9 cellular contexts compared by ENCODE assay signal in genomic region chr20:48723308-48724264, GRCh38.
A peak's percentile ranks its signal among the peaks of the same experiment; 100 is the strongest.
DNase-seq lines count a peak whose midpoint lies in the region; ATAC-seq, FAIRE-seq and TF ChIP-seq lines count a peak whose summit lies in the region.
"Had no signal": no experiment of that assay in that cellular context is flagged by ENCODE, and none has a peak within 500 bp of the region (broad histone marks: within the 10 kb centered on the region; RNA-seq: fewer than 3 reads in every experiment).

No MANE protein-coding gene starts in this region.

- no peak for DNase-seq in GM23338 (ENCODE audit: low spot score)
- no peak for DNase-seq in activated naive CD8-positive, alpha-beta T cell treated with anti-CD3 and anti-CD28 coated beads for 36 hours
- peak; percentile 34 for DNase-seq in hepatocyte (ENCODE audit: low spot score)
- no peak for DNase-seq in smooth muscle cell (lab: John Stamatoyannopoulos, UW; ENCODE audit: unreplicated experiment)
- no peak for DNase-seq in Kasumi-1 (lab: John Stamatoyannopoulos, UW)
- no peak for DNase-seq in T1000 (lab: John Stamatoyannopoulos, UW)
- no peak for DNase-seq in RCC 7860 (ENCODE audit: low spot score)
- DNase-seq: NCI-H1048 had no signal

- no peak overlapping the region for H3K4me3 Mint-ChIP-seq in GM23338
- H3K4me3 Mint-ChIP-seq in activated naive CD8-positive, alpha-beta T cell treated with anti-CD3 and anti-CD28 coated beads for 36 hours = no peak overlapping the region

- H3K27me3 ChIP-seq in GM23338 (ENCODE audit: insufficient read depth) (no peaks in the 10 kb centered on the region), hepatocyte (no peaks in the 10 kb centered on the region), smooth muscle cell (ENCODE audit: low read depth) (no peaks in the 10 kb centered on the region)

- H3K79me2 ChIP-seq in GM23338 (replicated peaks; ENCODE audit: insufficient read depth) (no peaks in the 10 kb centered on the region), hepatocyte (no peaks in the 10 kb centered on the region), smooth muscle cell (ENCODE audit: low read depth) (no peaks in the 10 kb centered on the region)

- H3K36me3 ChIP-seq in GM23338 (ENCODE audit: insufficient read depth) = no peaks in the 10 kb centered on the region
- H3K36me3 ChIP-seq in hepatocyte (replicated peaks; ENCODE audit: insufficient read depth, low read depth) = no peaks in the 10 kb centered on the region
- H3K36me3 ChIP-seq in smooth muscle cell (ENCODE audit: low read depth) = no peaks in the 10 kb centered on the region

- WGBS in hepatocyte (ENCODE audit: low lambda C conversion rate, missing lambda C conversion rate) = 53% methylated on average over 29 of the region's 29 CpGs
- 76% methylated on average over 29 of the region's 29 CpGs for WGBS in smooth muscle cell (ENCODE audit: low lambda C conversion rate)

- peaks cover 9% of the 10 kb centered on the region for H3K36me3 Mint-ChIP-seq in GM23338 (ENCODE audit: low read depth)
- peaks cover 49% of the 10 kb centered on the region for H3K36me3 Mint-ChIP-seq in activated naive CD8-positive, alpha-beta T cell treated with anti-CD3 and anti-CD28 coated beads for 36 hours

- H3K4me1 Mint-ChIP-seq in GM23338 = peaks cover 18% of the 10 kb centered on the region
- H3K4me1 Mint-ChIP-seq in activated naive CD8-positive, alpha-beta T cell treated with anti-CD3 and anti-CD28 coated beads for 36 hours = peaks cover 57% of the 10 kb centered on the region

- H3K27ac Mint-ChIP-seq in GM23338 = no peak overlapping the region
- H3K27ac Mint-ChIP-seq in activated naive CD8-positive, alpha-beta T cell treated with anti-CD3 and anti-CD28 coated beads for 36 hours = peak overlapping the region; percentile 42

- H3K4me2 ChIP-seq in GM23338 (no peak overlapping the region), hepatocyte (peak overlapping the region; percentile 33), smooth muscle cell (peak overlapping the region; percentile 31)

- ATAC-seq in GM23338 = peak; percentile 52
- ATAC-seq in GM21367 (IDR thresholded peaks at IDR 0.05; ENCODE audit: unreplicated experiment) = no peak

- H2AFZ ChIP-seq in GM23338 (no peak overlapping the region), hepatocyte (no peak overlapping the region), smooth muscle cell (ENCODE audit: low read depth) (no peak overlapping the region)

- TF ChIP-seq CTCF in GM23338 (conservative IDR thresholded peaks at IDR 0.05; ENCODE audit: low read depth in 2 of 2) (no peak), hepatocyte (IDR thresholded peaks at IDR 0.05; ENCODE audit: poor library complexity) (peak; percentile 9), smooth muscle cell (IDR thresholded peaks at IDR 0.05; ENCODE audit: borderline replicate concordance, insufficient read depth, poor library complexity, severe bottlenecking) (no peak)

- H4K20me1 ChIP-seq in GM23338 (replicated peaks; ENCODE audit: insufficient read depth) = no peaks in the 10 kb centered on the region
- no peaks in the 10 kb centered on the region for H4K20me1 ChIP-seq in hepatocyte (ENCODE audit: insufficient read depth, poor library complexity, severe bottlenecking)
- H4K20me1 ChIP-seq in smooth muscle cell (ENCODE audit: low read depth) = no peaks in the 10 kb centered on the region

- no peaks in the 10 kb centered on the region; the same call in 2 of the 3 replicates for H3K9me3 Mint-ChIP-seq in GM23338
- H3K9me3 Mint-ChIP-seq in activated naive CD8-positive, alpha-beta T cell treated with anti-CD3 and anti-CD28 coated beads for 36 hours = peaks cover 4% of the 10 kb centered on the region

- H3K27ac ChIP-seq in GM23338 (ENCODE audit: low read depth) (no peak overlapping the region), hepatocyte (peak overlapping the region; percentile 82), smooth muscle cell (ENCODE audit: low read depth) (peak overlapping the region; percentile 70)

- H3K4me1 ChIP-seq in GM23338 (ENCODE audit: insufficient read depth) (peaks cover 5% of the 10 kb centered on the region; the same call in 1 of the 2 replicates), hepatocyte (ENCODE audit: insufficient read depth) (peaks cover 20% of the 10 kb centered on the region), smooth muscle cell (ENCODE audit: low read depth) (no peaks in the 10 kb centered on the region)

- H3K9me3 ChIP-seq in hepatocyte (ENCODE audit: low read depth) (no peaks in the 10 kb centered on the region), smooth muscle cell (replicated peaks; ENCODE audit: low read depth) (no peaks in the 10 kb centered on the region)

- H3K27me3 Mint-ChIP-seq in GM23338 (ENCODE audit: insufficient read depth, low read depth, poor library complexity) = peaks cover 5% of the 10 kb centered on the region
- H3K27me3 Mint-ChIP-seq in activated naive CD8-positive, alpha-beta T cell treated with anti-CD3 and anti-CD28 coated beads for 36 hours = no peaks in the 10 kb centered on the region

- H3K9me2 ChIP-seq in GM23338 (ENCODE audit: insufficient read depth) (no peaks in the 10 kb centered on the region), hepatocyte (replicated peaks; ENCODE audit: insufficient read depth) (no peaks in the 10 kb centered on the region)

- no peak overlapping the region for H3K4me3 ChIP-seq in GM23338
- no peak overlapping the region for H3K4me3 ChIP-seq in hepatocyte
- H3K4me3 ChIP-seq in smooth muscle cell = no peak overlapping the region

- H3F3A ChIP-seq in GM23338 (replicated peaks; ENCODE audit: low read depth) (no peaks in the 10 kb centered on the region), smooth muscle cell (ENCODE audit: low read depth) (no peaks in the 10 kb centered on the region)

- FAIRE-seq in RCC 7860 (lab: Jason Lieb, UNC) = no peak

- peak overlapping the region; percentile 41 for H3K9ac ChIP-seq in smooth muscle cell (ENCODE audit: low read depth)

TF ChIP-seq in GM23338, 12 proteins besides CTCF, POLR2A, EP300 and RAD21:
- TF ChIP-seq EZH2phosphoT487 (IDR thresholded peaks at IDR 0.05; ENCODE audit: unreplicated experiment) (no peak), ZNF462 (CRISPR knock-in tag; IDR thresholded peaks at IDR 0.05) (no peak), POLR2AphosphoS5 (IDR thresholded peaks at IDR 0.05; ENCODE audit: low read depth) (no peak)
